In genomic region chr17:11441004-11441403, GRCh38 we compare ENCODE assay signal across 28 cellular contexts.
"Had no signal": no experiment of that assay in that cellular context is flagged by ENCODE, and none has a peak within 500 bp of the region (broad histone marks: within the 10 kb centered on the region; RNA-seq: fewer than 3 reads in every experiment).

No MANE protein-coding gene starts in this region.

- H3K36me3 ChIP-seq: colonic mucosa, esophagus muscularis mucosa, esophagus squamous epithelium, gastrocnemius medialis, gastroesophageal sphincter, heart left ventricle, heart right ventricle had no signal

- ATAC-seq: effector memory CD8-positive, alpha-beta T cell; esophagus mucosa; foreskin keratinocyte; gastrocnemius medialis; gastroesophageal sphincter; heart left ventricle; heart right ventricle had no signal

- H3K27ac ChIP-seq: colonic mucosa, coronary artery, epithelial cell of prostate, esophagus muscularis mucosa, esophagus squamous epithelium, foreskin keratinocyte, gastrocnemius medialis, gastroesophageal sphincter, heart left ventricle, heart right ventricle had no signal

- DNase-seq: colonic mucosa; cortex of kidney; dermis blood vessel endothelial cell; dorsolateral prefrontal cortex; effector CD4-positive, alpha-beta T cell; effector CD8-positive, alpha-beta T cell; effector memory CD4-positive, alpha-beta T cell; effector memory CD8-positive, alpha-beta T cell; endodermal cell; erythroblast; esophagus squamous epithelium; foreskin fibroblast; foreskin keratinocyte; foreskin melanocyte; gastrocnemius medialis; glutamatergic neuron; head of caudate nucleus; heart left ventricle; heart right ventricle had no signal

- H3K9me3 ChIP-seq: colonic mucosa, esophagus muscularis mucosa, esophagus squamous epithelium, gastrocnemius medialis, gastroesophageal sphincter, heart left ventricle had no signal

- H3K4me3 ChIP-seq: colonic mucosa, coronary artery, dorsolateral prefrontal cortex, esophagus muscularis mucosa, esophagus squamous epithelium, gastrocnemius medialis, gastroesophageal sphincter, heart left ventricle, heart right ventricle had no signal

- H3K27me3 ChIP-seq: colonic mucosa, esophagus muscularis mucosa, esophagus squamous epithelium, foreskin keratinocyte, gastrocnemius medialis, gastroesophageal sphincter, heart left ventricle, heart right ventricle had no signal

- FAIRE-seq: colon, endometrium, endothelial cell of umbilical vein, frontal cortex had no signal

- H3K4me1 ChIP-seq: colonic mucosa, esophagus muscularis mucosa, esophagus squamous epithelium, foreskin keratinocyte, gastrocnemius medialis, gastroesophageal sphincter, heart left ventricle, heart right ventricle had no signal
